Comparison of ENCODE assay signal across 8 cellular contexts in the genomic region with DNA sequence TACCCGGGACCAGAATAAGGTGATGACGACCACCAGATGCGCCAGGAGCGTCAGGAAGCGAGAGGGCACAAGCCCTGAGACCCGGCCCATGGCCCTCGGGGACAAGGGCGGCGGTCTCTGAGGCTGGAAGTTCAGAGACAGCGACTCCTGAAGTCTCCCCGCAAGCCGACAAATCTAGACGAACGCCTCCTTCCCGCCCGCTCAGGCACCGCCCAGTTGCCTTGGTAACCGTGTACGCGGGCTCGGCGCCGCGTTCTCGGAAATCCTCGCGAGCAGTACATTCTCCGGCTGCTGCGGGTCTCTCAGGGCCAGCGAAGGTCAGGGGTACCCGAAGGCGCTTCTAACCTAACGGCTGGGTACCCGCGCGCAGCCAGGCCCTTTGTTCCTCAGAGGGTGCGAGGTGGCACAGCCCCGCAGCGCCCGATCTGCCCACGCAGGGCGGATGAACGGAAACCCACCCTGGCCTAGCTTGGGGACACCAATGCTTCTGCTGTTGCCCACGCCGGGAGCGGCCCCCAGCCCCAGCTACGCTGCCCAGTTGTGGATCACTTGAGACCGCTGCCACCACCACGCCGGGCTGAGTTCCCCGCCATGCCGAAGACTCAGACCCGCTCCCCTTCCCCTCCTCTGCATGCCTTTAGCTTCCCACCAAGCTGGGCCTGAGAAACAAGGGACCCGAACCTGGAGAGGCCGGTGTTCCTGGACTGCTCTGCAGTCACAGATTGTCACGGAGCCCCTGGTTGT.
DNase-seq lines count a peak whose midpoint lies in the region; TF ChIP-seq lines count a peak whose summit lies in the region.

A gene (minus strand): TSS at position 184 of the 744 bp plus-strand sequence. CDS start 94 bp downstream, at position 90.

- TF ChIP-seq CTCF in OCI-LY3 (IDR thresholded peaks at IDR 0.05; ENCODE audit: low read depth, low read length) = no peak
- TF ChIP-seq CTCF in epithelial cell of esophagus (IDR thresholded peaks at IDR 0.05; ENCODE audit: insufficient read depth, low read depth, low read length, missing control alignments) = no peak

- H3K79me2 ChIP-seq in OCI-LY3 (ENCODE audit: low read length) = no peaks in the 10 kb centered on the region

- peak within 1 kb of the TSS; percentile 28 for H2AFZ ChIP-seq in OCI-LY3 (ENCODE audit: low read depth, low read length)

- no peaks in the 10 kb centered on the region for H4K20me1 ChIP-seq in OCI-LY3 (ENCODE audit: insufficient read depth, low read length)

- DNase-seq in NCI-H187 (lab: John Stamatoyannopoulos, UW) = peak; percentile 10 to 29
- DNase-seq in NCI-H187 treated with DMSO at 0.1 percent for 48 hours (lab: John Stamatoyannopoulos, UW) = no peak
- peak; percentile 87 for DNase-seq in HK-2 (ENCODE audit: unreplicated experiment)
- DNase-seq in activated T-cell treated with anti-CD3 and anti-CD28 coated beads for 24 hours (ENCODE audit: low read depth) = peak; percentile 83
- peak; percentile 89 for DNase-seq in epithelial cell of esophagus (ENCODE audit: low read depth)
- peak; percentile 83 for DNase-seq in middle frontal gyrus (ENCODE audit: extremely low spot score, low spot score)
- DNase-seq in stimulated activated CD8-positive, alpha-beta memory T cell treated with anti-CD3 and anti-CD28 coated beads, Interleukin-4, amount 100 ng/mL, for 24 hours (ENCODE audit: low read depth) = peak; percentile 77

- peak within 1 kb of the TSS; percentile 84 for H3K9ac ChIP-seq in OCI-LY3 (ENCODE audit: low read length)

- H3K4me2 ChIP-seq in OCI-LY3 (ENCODE audit: low read length) = peak within 1 kb of the TSS; percentile 94

- peak within 1 kb of the TSS; percentile 96 for H3K4me3 ChIP-seq in OCI-LY3 (ENCODE audit: low read length)
- peak within 1 kb of the TSS; percentile 80 for H3K4me3 ChIP-seq in epithelial cell of esophagus (ENCODE audit: low read length)

- no peaks in the 10 kb centered on the region for H3K36me3 ChIP-seq in OCI-LY3 (replicated peaks; ENCODE audit: low read depth, low read length)

- no peaks in the 10 kb centered on the region for H3K9me3 ChIP-seq in OCI-LY3 (ENCODE audit: insufficient read depth, low read length)

- H3K27ac ChIP-seq in OCI-LY3 (ENCODE audit: low read length) = peak within 1 kb of the TSS; percentile 67

- peaks cover 20% of the 10 kb centered on the region for H3K4me1 ChIP-seq in OCI-LY3 (ENCODE audit: low read length)

- H3K27me3 ChIP-seq in OCI-LY3 (ENCODE audit: low read depth, low read length) = no peaks in the 10 kb centered on the region
